ENCODE assay signal across 27 cellular contexts in the genomic region with DNA sequence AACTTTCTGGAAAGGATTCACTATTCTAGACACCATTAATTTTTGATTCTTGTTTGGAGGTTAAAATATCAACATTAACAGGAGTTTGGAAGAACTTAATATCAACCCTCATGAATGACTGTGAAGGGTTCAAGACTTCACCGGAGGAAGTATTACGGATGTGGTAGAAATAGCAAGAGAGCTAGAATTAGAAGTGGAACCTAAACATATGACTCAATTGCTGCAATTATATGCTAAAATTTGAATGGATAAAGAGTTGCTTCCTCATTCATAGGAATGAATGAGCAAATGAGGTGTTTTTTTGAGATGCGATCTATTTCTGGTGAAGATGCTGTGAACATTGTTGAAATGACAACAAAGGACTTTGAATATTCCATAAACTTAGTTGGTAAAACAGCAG.
"Had no signal": no experiment of that assay in that cellular context is flagged by ENCODE, and none has a peak within 500 bp of the region (broad histone marks: within the 10 kb centered on the region; RNA-seq: fewer than 3 reads in every experiment).

No MANE protein-coding gene starts in this region.

- H3K27ac Mint-ChIP-seq: activated naive CD4-positive, alpha-beta T cell treated with anti-CD3 and anti-CD28 coated beads for 36 hours; activated naive CD8-positive, alpha-beta T cell treated with anti-CD3 and anti-CD28 coated beads for 36 hours; activated T-helper 1 cell treated with anti-CD3 and anti-CD28 coated beads, Interleukin-12 subunit alpha, Interleukin-12 subunit beta, Interleukin-2, Interleukin-4 antibody, amounts not matched to agents 30 ng/mL and 10 ng/mL and 1 ng/mL, durations not matched to agents 14 hours and 24 hours and 36 hours; effector memory CD8-positive, alpha-beta T cell; natural killer cell treated with Interleukin-12 subunit alpha and Interleukin-12 subunit beta and Interleukin-15 and Interleukin-18, amount 100 ng/mL, for 72 hours; type B pancreatic cell had no signal

- H3K36me3 ChIP-seq: ascending aorta, brain microvascular endothelial cell, gastrocnemius medialis, left lung, lower lobe of right lung, right atrium auricular region, thoracic aorta, uterus had no signal

- ATAC-seq: effector memory CD8-positive, alpha-beta T cell; gastrocnemius medialis; left lung; lower lobe of right lung; natural killer cell treated with Interleukin-12 subunit alpha and Interleukin-12 subunit beta and Interleukin-15 and Interleukin-18, amount 100 ng/mL, for 72 hours had no signal

- H3K4me1 ChIP-seq: ascending aorta, gastrocnemius medialis, left lung, lower lobe of right lung, right atrium auricular region, uterus had no signal

- H3K27me3 Mint-ChIP-seq: effector memory CD8-positive, alpha-beta T cell had no signal

- H3K9me3 Mint-ChIP-seq: activated naive CD4-positive, alpha-beta T cell treated with anti-CD3 and anti-CD28 coated beads for 36 hours; activated naive CD8-positive, alpha-beta T cell treated with anti-CD3 and anti-CD28 coated beads for 36 hours; type B pancreatic cell had no signal

- H3K27ac ChIP-seq: ascending aorta, brain microvascular endothelial cell, gastrocnemius medialis, left lung, lower lobe of right lung, right atrium auricular region, thoracic aorta, uterus, VCaP had no signal

- H3K9me3 ChIP-seq: gastrocnemius medialis, left lung, lower lobe of right lung, right atrium auricular region, thoracic aorta, uterus had no signal

- H3K4me3 Mint-ChIP-seq: activated naive CD4-positive, alpha-beta T cell treated with anti-CD3 and anti-CD28 coated beads for 36 hours; activated naive CD8-positive, alpha-beta T cell treated with anti-CD3 and anti-CD28 coated beads for 36 hours; activated T-helper 1 cell treated with anti-CD3 and anti-CD28 coated beads, Interleukin-12 subunit alpha, Interleukin-12 subunit beta, Interleukin-2, Interleukin-4 antibody, amounts not matched to agents 30 ng/mL and 10 ng/mL and 1 ng/mL, durations not matched to agents 14 hours and 24 hours and 36 hours; effector memory CD8-positive, alpha-beta T cell; natural killer cell treated with Interleukin-12 subunit alpha and Interleukin-12 subunit beta and Interleukin-15 and Interleukin-18, amount 100 ng/mL, for 72 hours; type B pancreatic cell had no signal

- H3K36me3 Mint-ChIP-seq: type B pancreatic cell had no signal

- H3K4me3 ChIP-seq: ascending aorta, gastrocnemius medialis, left lung, lower lobe of right lung, right atrium auricular region, thoracic aorta, uterus had no signal

- DNase-seq: activated CD4-positive, alpha-beta T cell treated with anti-CD3 and anti-CD28 coated beads for 4 hours; activated CD4-positive, alpha-beta T cell treated with anti-CD3 and anti-CD28 coated beads, Interleukin-2, amount 50 U/mL, for 4 hours; activated CD8-positive, alpha-beta memory T cell treated with anti-CD3 and anti-CD28 coated beads for 24 hours; activated effector memory CD4-positive, alpha-beta T cell treated with anti-CD3 and anti-CD28 coated beads, Interleukin-2, amount 50 U/mL, for 16 hours; activated naive CD4-positive, alpha-beta T cell treated with anti-CD3 and anti-CD28 coated beads for 36 hours; activated naive CD8-positive, alpha-beta T cell treated with anti-CD3 and anti-CD28 coated beads for 36 hours; brain microvascular endothelial cell; caudate nucleus; cortex of kidney; effector memory CD8-positive, alpha-beta T cell; erythroblast; gastrocnemius medialis; glutamatergic neuron; left lung; lower lobe of right lung; mesendoderm; stimulated activated CD4-positive, alpha-beta T cell treated with anti-CD3 and anti-CD28 coated beads, Interleukin-15, amount 100 ng/mL, for 24 hours; stimulated activated CD4-positive, alpha-beta T cell treated with anti-CD3 and anti-CD28 coated beads, Interleukin-2, amount 100 ng/mL, for 24 hours; stimulated activated naive CD4-positive, alpha-beta T cell treated with Interleukin-2 at 50 U/mL for 16 hours; uterus had no signal

- H3K27me3 ChIP-seq: ascending aorta, brain microvascular endothelial cell, gastrocnemius medialis, left lung, right atrium auricular region, uterus had no signal
